ENCODE assay signal across 11 cellular contexts in genomic region chr21:45326169-45326833, GRCh38. TPM values are rescaled to one million over a fixed set of nuclear protein-coding genes. Genes with fewer than 3 reads are reported as not detected.
A peak's percentile ranks its signal among the peaks of the same experiment; 100 is the strongest.
DNase-seq lines count a peak whose midpoint lies in the region; ATAC-seq and TF ChIP-seq lines count a peak whose summit lies in the region.
"Had no signal": no experiment of that assay in that cellular context is flagged by ENCODE, and none has a peak within 500 bp of the region (broad histone marks: within the 10 kb centered on the region; RNA-seq: fewer than 3 reads in every experiment).

No MANE protein-coding gene starts in this region.

- no peak overlapping the region for H3K9ac ChIP-seq in BLaER1 treated with 17β-estradiol and CSF1 and Interleukin-3, amounts not matched to agents 10 nM and 100 nM

- ATAC-seq in activated CD4-positive, alpha-beta T cell treated with anti-CD3 and anti-CD28 coated beads for 36 hours: no peak

- DNase-seq in RWPE1 (ENCODE audit: low spot score): no peak
- DNase-seq in fibroblast of pulmonary artery (ENCODE audit: low read depth): peak; percentile 44
- peak; percentile 36 to 94 (median 64) for DNase-seq in posterior cingulate gyrus
- no peak for DNase-seq in GM10266 (ENCODE audit: extremely low spot score)
- no peak for DNase-seq in T-helper 2 cell
- no peak for DNase-seq in activated CD4-positive, alpha-beta T cell treated with anti-CD3 and anti-CD28 coated beads for 36 hours
- DNase-seq in cerebellum (ENCODE audit: low spot score): no peak
- DNase-seq: NCI-H2029; stimulated activated CD4-positive, alpha-beta T cell treated with anti-CD3 and anti-CD28 coated beads, Interleukin-12 subunit alpha, Interleukin-12 subunit beta, amount 100 ng/mL, for 4 hours had no signal

- H3K36me3 ChIP-seq in BLaER1 treated with 17β-estradiol and CSF1 and Interleukin-3, amounts not matched to agents 10 nM and 100 nM: no peaks in the 10 kb centered on the region

- no peaks in the 10 kb centered on the region for H3K9me3 Mint-ChIP-seq in activated CD4-positive, alpha-beta T cell treated with anti-CD3 and anti-CD28 coated beads for 36 hours (ENCODE audit: low read depth)
- H3K9me3 Mint-ChIP-seq: activated T-helper 1 cell treated with anti-CD3 and anti-CD28 coated beads, Interleukin-12 subunit alpha, Interleukin-12 subunit beta, Interleukin-2, Interleukin-4 antibody, amounts not matched to agents 30 ng/mL and 10 ng/mL and 1 ng/mL, durations not matched to agents 14 hours and 24 hours and 36 hours had no signal

- no peak overlapping the region for H3K4me3 ChIP-seq in BLaER1 treated with 17β-estradiol and CSF1 and Interleukin-3, amounts not matched to agents 10 nM and 100 nM
- no peak overlapping the region for H3K4me3 ChIP-seq in fibroblast of pulmonary artery (replicated peaks; ENCODE audit: low read depth, low read length)

- H4K20me1 ChIP-seq in BLaER1 treated with 17β-estradiol and CSF1 and Interleukin-3, amounts not matched to agents 10 nM and 100 nM: peaks cover 0 to 59% (median 17%) of the 10 kb centered on the region in 11 experiments; a peak in 13 of 22 replicates

- no peaks in the 10 kb centered on the region for H3K36me3 Mint-ChIP-seq in activated CD4-positive, alpha-beta T cell treated with anti-CD3 and anti-CD28 coated beads for 36 hours (ENCODE audit: low read depth)

- TF ChIP-seq CTCF in RWPE1 (conservative IDR thresholded peaks at IDR 0.05; ENCODE audit: low read depth) (no peak), fibroblast of pulmonary artery (IDR thresholded peaks at IDR 0.05; ENCODE audit: low read length, missing control alignments) (no peak), GM10266 (IDR thresholded peaks at IDR 0.05; ENCODE audit: control insufficient read depth, insufficient read depth, low read depth, missing control alignments) (no peak)

- H3K27me3 ChIP-seq in BLaER1 treated with 17β-estradiol and CSF1 and Interleukin-3, amounts not matched to agents 10 nM and 100 nM: peaks cover 0 to 60% (median 10%) of the 10 kb centered on the region in 11 experiments; a peak in 11 of 22 replicates

- peaks cover 3% of the 10 kb centered on the region for H3K27me3 Mint-ChIP-seq in activated CD4-positive, alpha-beta T cell treated with anti-CD3 and anti-CD28 coated beads for 36 hours

- H3K4me1 ChIP-seq in BLaER1 treated with 17β-estradiol and CSF1 and Interleukin-3, amounts not matched to agents 10 nM and 100 nM: peaks cover 26 to 69% (median 65%) of the 10 kb centered on the region in 10 experiments

- POLR2A ChIA-PET in RWPE1 (lab: Yijun Ruan, JAX; ENCODE audit: low non-redundant PET): no interaction called here
- POLR2A ChIA-PET in activated CD4-positive, alpha-beta T cell treated with anti-CD3 and anti-CD28 coated beads for 36 hours (lab: Charles Lee): no interaction called here

- intact Hi-C loops in posterior cingulate gyrus (cut with DNase I): no loop called here
- intact Hi-C loops in activated CD4-positive, alpha-beta T cell treated with anti-CD3 and anti-CD28 coated beads for 36 hours (cut with DNase I, micrococcal nuclease): no loop called here

- H3K4me2 ChIP-seq in BLaER1 treated with 17β-estradiol and CSF1 and Interleukin-3, amounts not matched to agents 10 nM and 100 nM: peak overlapping the region in 9 of 11 experiments; percentile 33 to 89 (median 72); a peak in 17 of 22 replicates

- H3K4me1 Mint-ChIP-seq in activated CD4-positive, alpha-beta T cell treated with anti-CD3 and anti-CD28 coated beads for 36 hours: peaks cover 17% of the 10 kb centered on the region

- no peak overlapping the region for H3K4me3 Mint-ChIP-seq in activated CD4-positive, alpha-beta T cell treated with anti-CD3 and anti-CD28 coated beads for 36 hours
- H3K4me3 Mint-ChIP-seq: activated T-helper 1 cell treated with anti-CD3 and anti-CD28 coated beads, Interleukin-12 subunit alpha, Interleukin-12 subunit beta, Interleukin-2, Interleukin-4 antibody, amounts not matched to agents 30 ng/mL and 10 ng/mL and 1 ng/mL, durations not matched to agents 14 hours and 24 hours and 36 hours had no signal

- no peak overlapping the region for H3K27ac Mint-ChIP-seq in activated CD4-positive, alpha-beta T cell treated with anti-CD3 and anti-CD28 coated beads for 36 hours
- H3K27ac Mint-ChIP-seq: activated T-helper 1 cell treated with anti-CD3 and anti-CD28 coated beads, Interleukin-12 subunit alpha, Interleukin-12 subunit beta, Interleukin-2, Interleukin-4 antibody, amounts not matched to agents 30 ng/mL and 10 ng/mL and 1 ng/mL, durations not matched to agents 14 hours and 24 hours and 36 hours had no signal

- H3K27ac ChIP-seq in BLaER1 treated with 17β-estradiol and CSF1 and Interleukin-3, amounts not matched to agents 10 nM and 100 nM: no peak overlapping the region; a peak in 2 of 22 replicates
- H3K27ac ChIP-seq in RWPE1: peak overlapping the region; percentile 52

- CTCF ChIA-PET in RWPE1 (lab: Yijun Ruan, JAX): no interaction called here
- CTCF ChIA-PET in activated CD4-positive, alpha-beta T cell treated with anti-CD3 and anti-CD28 coated beads for 36 hours (lab: Charles Lee): interaction anchor here (0.5 kb wide), 1 partner anchor 831 kb away, joined by 3 read pairs; no protein-coding TSS in a partner anchor

- H3K9me3 ChIP-seq in BLaER1 treated with 17β-estradiol and CSF1 and Interleukin-3, amounts not matched to agents 10 nM and 100 nM (replicated peaks in 1 of 11): no peaks in the 10 kb centered on the region

RNA-seq across cellular contexts. Expression of gene POFUT2, which starts 38.6 kb away (rescaled TPM):
- total RNA-seq in activated CD4-positive, alpha-beta T cell treated with anti-CD3 and anti-CD28 coated beads for 36 hours: 10 to 100 TPM; 14.7 to 14.9 TPM
- 14.2 TPM for total RNA-seq in cerebellum

Comparison
In these comparisons a context has a peak if more than half of its experiments do, and no peak if none do; other contexts are left out.
1. DNase-seq: peak in fibroblast of pulmonary artery (single experiment) and posterior cingulate gyrus (10 of 10); none in RWPE1 (single experiment), GM10266 (single experiment), T-helper 2 cell (0 of 5), activated CD4-positive, alpha-beta T cell treated with anti-CD3 and anti-CD28 coated beads for 36 hours (single experiment) and cerebellum (single experiment).